Comparison of ENCODE assay signal across 8 cellular contexts in genomic region chr2:15939854-15940660, GRCh38. TPM values are rescaled to one million over a fixed set of nuclear protein-coding genes. Genes with fewer than 3 reads are reported as not detected.
A peak's percentile ranks its signal among the peaks of the same experiment; 100 is the strongest.
DNase-seq lines count a peak whose midpoint lies in the region; ATAC-seq, FAIRE-seq and TF ChIP-seq lines count a peak whose summit lies in the region.

Gene MYCN (plus strand): TSS chr2:15940550. CDS start chr2:15942065, 1,515 bp downstream.

- DNase-seq in GM12891 (ENCODE audit: insufficient read length, low spot score) (peak; percentile 15), NT2/D1 (ENCODE audit: low read depth, low spot score) (peak; percentile 95), ascending aorta (ENCODE audit: low spot score in 2 of 2) (no peak), hepatocyte (ENCODE audit: low spot score) (peak; percentile 89), pons (ENCODE audit: low spot score) (peak; percentile 86), hepatic stellate cell (ENCODE audit: low spot score) (no peak)

- no peak within 1 kb of the TSS for H3K27ac ChIP-seq in ascending aorta
- H3K27ac ChIP-seq in hepatocyte = peak within 1 kb of the TSS; percentile 23

- H3K36me3 ChIP-seq in NT2/D1 (ENCODE audit: insufficient read depth, insufficient read length, low read length) = peaks cover 29% of the 10 kb centered on the region
- H3K36me3 ChIP-seq in ascending aorta = no peaks in the 10 kb centered on the region
- H3K36me3 ChIP-seq in hepatocyte (replicated peaks; ENCODE audit: insufficient read depth, low read depth) = no peaks in the 10 kb centered on the region

- no peak for TF ChIP-seq POLR2A in GM12891 (IDR thresholded peaks at IDR 0.05; ENCODE audit: low read depth, low read length)

- peak in 1 of 3 experiments; percentile 18 for TF ChIP-seq CTCF in ascending aorta (IDR thresholded peaks at IDR 0.05)
- TF ChIP-seq CTCF in hepatocyte (IDR thresholded peaks at IDR 0.05; ENCODE audit: poor library complexity) = no peak

- FAIRE-seq in GM12891 (lab: Jason Lieb, UNC) = no peak

- WGBS in hepatocyte (ENCODE audit: low lambda C conversion rate, missing lambda C conversion rate) = 1% methylated on average over 47 of the region's 47 CpGs

- peak within 1 kb of the TSS; percentile 90 for H3K4me3 ChIP-seq in NT2/D1 (ENCODE audit: insufficient read length, low read depth)
- peak within 1 kb of the TSS; percentile 53 to 61 for H3K4me3 ChIP-seq in ascending aorta
- peak within 1 kb of the TSS; percentile 56 for H3K4me3 ChIP-seq in hepatocyte

- H3K4me1 ChIP-seq in NT2/D1 (ENCODE audit: insufficient read depth, insufficient read length) (no peaks in the 10 kb centered on the region), ascending aorta (peaks cover 2 to 22% of the 10 kb centered on the region in 2 donors), hepatocyte (ENCODE audit: insufficient read depth) (peaks cover 6% of the 10 kb centered on the region)

- H3K9me3 ChIP-seq in NT2/D1 (ENCODE audit: insufficient read depth, low read length) (no peaks in the 10 kb centered on the region), ascending aorta (no peaks in the 10 kb centered on the region), hepatocyte (ENCODE audit: low read depth) (no peaks in the 10 kb centered on the region)

- H3K27me3 ChIP-seq in NT2/D1 (ENCODE audit: insufficient read depth, insufficient read length) = no peaks in the 10 kb centered on the region
- H3K27me3 ChIP-seq in ascending aorta = peaks cover 16% of the 10 kb centered on the region
- no peaks in the 10 kb centered on the region for H3K27me3 ChIP-seq in hepatocyte

- no peaks in the 10 kb centered on the region for H3K9me2 ChIP-seq in hepatocyte (replicated peaks; ENCODE audit: insufficient read depth)

- intact Hi-C loops in ascending aorta (cut with DNase I) = loop anchor here (10.0 kb wide), 1 partner anchor 665 kb away; no protein-coding TSS in a partner anchor

- peak within 1 kb of the TSS; percentile 98 for H3K4me2 ChIP-seq in hepatocyte

- peak within 1 kb of the TSS; percentile 59 for H2AFZ ChIP-seq in hepatocyte

- peak within 1 kb of the TSS; percentile 92 for H3K9ac ChIP-seq in NT2/D1 (ENCODE audit: insufficient read length, low read depth)

- H3K79me2 ChIP-seq in hepatocyte = peaks cover 29% of the 10 kb centered on the region

- H4K20me1 ChIP-seq in hepatocyte (ENCODE audit: insufficient read depth, poor library complexity, severe bottlenecking) = no peaks in the 10 kb centered on the region

- ATAC-seq in HG03342 (IDR thresholded peaks at IDR 0.05; ENCODE audit: unreplicated experiment) = peak; percentile 17
- no peak for ATAC-seq in GM21515 (IDR thresholded peaks at IDR 0.05; ENCODE audit: unreplicated experiment)

TF ChIP-seq in GM12891, 5 proteins besides CTCF, POLR2A, EP300 and RAD21:
- TF ChIP-seq POU2F2 (IDR thresholded peaks at IDR 0.05; ENCODE audit: low read depth, low read length) (no peak), TAF1 (IDR thresholded peaks at IDR 0.05; ENCODE audit: low read depth, low read length) (no peak), POLR2AphosphoS5 (IDR thresholded peaks at IDR 0.05; ENCODE audit: low read depth, low read length) (no peak), PAX5 (IDR thresholded peaks at IDR 0.05; ENCODE audit: insufficient read depth, low read length, severe bottlenecking) (no peak), SPI1 (IDR thresholded peaks at IDR 0.05; ENCODE audit: low read depth, low read length) (no peak)

RNA-seq across cellular contexts. Expression of gene MYCN, which starts in this region (rescaled TPM):
- polyA plus RNA-seq in GM12891 (2012; ENCODE audit: low read depth, missing spikeins) = not detected
- total RNA-seq in ascending aorta (not detected), hepatocyte (14.6 and 16.7 TPM in 2 replicates)
- polyA plus RNA-seq in hepatocyte = 8.9 and 10.8 TPM in 2 replicates

Comparison
In these comparisons a context has a peak if more than half of its experiments do, and no peak if none do; other contexts are left out.
1. RNA of gene MYCN (total RNA-seq): 14.6 to 16.7 TPM in hepatocyte; not detected in ascending aorta (single experiment); every median in the first group is over 10 times any median in the second.
2. DNase-seq: peak in GM12891 (single experiment), NT2/D1 (single experiment), hepatocyte (single experiment) and pons (single experiment); none in ascending aorta (0 of 2) and hepatic stellate cell (single experiment).
3. Peak in every context shown above with its lines, with median percentiles within 50 percentile points of each other: H3K4me3 ChIP-seq.